Comparison of ENCODE assay signal across 11 cellular contexts in the genomic region with DNA sequence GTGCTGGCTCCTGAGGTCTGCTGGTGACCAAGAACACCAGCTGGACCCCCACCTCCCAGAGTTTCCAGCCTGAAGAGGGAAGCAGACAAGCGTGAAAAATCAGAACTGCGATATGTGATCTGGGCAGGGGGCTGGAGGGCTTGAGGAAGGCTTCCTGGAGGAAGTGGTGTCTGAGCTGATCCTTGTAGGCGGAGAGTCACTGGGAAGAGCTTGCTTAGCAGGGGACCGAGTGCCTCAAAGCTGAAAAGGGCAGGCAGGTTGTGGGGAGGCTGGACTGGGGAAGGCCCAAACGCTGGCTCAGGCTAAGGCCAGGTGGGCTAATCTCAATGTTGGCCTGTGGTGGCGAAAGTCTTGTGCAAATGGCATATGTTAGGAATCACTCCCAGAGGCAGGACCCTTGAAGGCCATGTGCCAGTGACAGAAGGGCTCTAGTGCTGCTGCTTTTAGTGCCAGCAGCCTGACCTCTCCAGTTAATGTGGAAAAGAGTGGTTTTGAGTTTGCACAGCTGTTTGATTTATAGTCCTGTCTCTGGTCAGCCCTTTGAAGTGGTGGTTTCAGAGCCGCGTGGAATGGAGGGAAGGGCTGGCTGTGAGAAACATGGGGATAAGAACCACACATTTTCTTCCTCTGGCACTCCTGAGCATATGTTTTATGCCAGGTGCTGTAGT.
DNase-seq lines count a peak whose midpoint lies in the region; ATAC-seq and TF ChIP-seq lines count a peak whose summit lies in the region.
"Had no signal": no experiment of that assay in that cellular context is flagged by ENCODE, and none has a peak within 500 bp of the region (broad histone marks: within the 10 kb centered on the region; RNA-seq: fewer than 3 reads in every experiment).

No MANE protein-coding gene starts in this region.

- no peaks in the 10 kb centered on the region for H3K27me3 Mint-ChIP-seq in activated CD4-positive, alpha-beta T cell treated with anti-CD3 and anti-CD28 coated beads, Interleukin-2, amount 10 ng/mL, durations not matched to agents 7 days and 5 days

- WGBS in spleen, 5 donors, result 62 to 74% (median 65%) methylated on average over 8 of the region's 8 CpGs
- WGBS in upper lobe of left lung, 2 donors, result 65 to 79% methylated on average over 8 of the region's 8 CpGs

- H3K9me3 Mint-ChIP-seq in activated CD4-positive, alpha-beta T cell treated with anti-CD3 and anti-CD28 coated beads, Interleukin-2, amount 10 ng/mL, durations not matched to agents 7 days and 5 days, result no peaks in the 10 kb centered on the region

- in situ Hi-C loops in astrocyte of the spinal cord (cut with HindIII; ENCODE audit: low sequenced_read_pairs), result no loop called here

- CTCF ChIA-PET in activated CD4-positive, alpha-beta T cell treated with anti-CD3 and anti-CD28 coated beads, Interleukin-2, amount 10 ng/mL, durations not matched to agents 7 days and 5 days (lab: Charles Lee), result interaction anchor here (0.6 to 2.7 kb wide), 10 partner anchors 9 to 152 kb away, joined by 3 to 8 read pairs (median 4); no protein-coding TSS in a partner anchor

- H3K27me3 ChIP-seq in spleen (replicated peaks in 1 of 7) (no peaks in the 10 kb centered on the region), upper lobe of left lung (no peaks in the 10 kb centered on the region)

- TF ChIP-seq CTCF in astrocyte of the spinal cord (IDR thresholded peaks at IDR 0.05; ENCODE audit: low read depth, low read length), result no peak
- TF ChIP-seq CTCF in spleen (IDR thresholded peaks at IDR 0.05 in 8 of 11, conservative IDR thresholded peaks at IDR 0.05 in 3 of 11), result no peak
- no peak for TF ChIP-seq CTCF in upper lobe of left lung (IDR thresholded peaks at IDR 0.05)

- no peak overlapping the region for H3K4me3 Mint-ChIP-seq in activated CD4-positive, alpha-beta T cell treated with anti-CD3 and anti-CD28 coated beads, Interleukin-2, amount 10 ng/mL, durations not matched to agents 7 days and 5 days

- POLR2A ChIA-PET in activated CD4-positive, alpha-beta T cell treated with anti-CD3 and anti-CD28 coated beads, Interleukin-2, amount 10 ng/mL, durations not matched to agents 7 days and 5 days (lab: Charles Lee), result no interaction called here

- peak overlapping the region; percentile 84 for H3K27ac Mint-ChIP-seq in activated CD4-positive, alpha-beta T cell treated with anti-CD3 and anti-CD28 coated beads, Interleukin-2, amount 10 ng/mL, durations not matched to agents 7 days and 5 days

- no peak overlapping the region for H3K27ac ChIP-seq in spleen
- no peak overlapping the region for H3K27ac ChIP-seq in upper lobe of left lung
- H3K27ac ChIP-seq: SK-N-MC had no signal

- DNase-seq in activated CD4-positive, alpha-beta T cell treated with anti-CD3 and anti-CD28 coated beads, Interleukin-2, amount 10 ng/mL, durations not matched to agents 7 days and 5 days, result no peak
- no peak for DNase-seq in activated CD4-positive, alpha-beta T cell treated with anti-CD3 and anti-CD28 coated beads, Interleukin-2, amount 50 U/mL, for 4 hours
- DNase-seq in NCI-H2029 (lab: John Stamatoyannopoulos, UW) (peak; percentile 53), astrocyte of the spinal cord (ENCODE audit: low read depth, low spot score) (peak; percentile 88), spleen (peak; percentile 28), upper lobe of left lung (no peak)
- DNase-seq in stimulated activated CD4-positive, alpha-beta T cell treated with anti-CD3 and anti-CD28 coated beads, Interleukin-4, amount 100 ng/mL, for 24 hours, result no peak
- DNase-seq: left cardiac atrium had no signal

- H3K4me1 ChIP-seq in spleen, result peaks cover 14 to 77% (median 63%) of the 10 kb centered on the region in 6 donors
- peaks cover 27 to 37% (median 32%) of the 10 kb centered on the region in 4 donors for H3K4me1 ChIP-seq in upper lobe of left lung

- no peak overlapping the region for H3K4me3 ChIP-seq in astrocyte of the spinal cord (ENCODE audit: low read depth, low read length)
- no peak overlapping the region for H3K4me3 ChIP-seq in spleen
- no peak overlapping the region for H3K4me3 ChIP-seq in upper lobe of left lung
- H3K4me3 ChIP-seq: skin epidermis had no signal

- H3K9me3 ChIP-seq in spleen (no peaks in the 10 kb centered on the region), upper lobe of left lung (no peaks in the 10 kb centered on the region)

- H3K36me3 ChIP-seq in spleen, result peaks cover 0 to 3% (median 0%) of the 10 kb centered on the region in 6 donors
- H3K36me3 ChIP-seq in upper lobe of left lung, result no peaks in the 10 kb centered on the region

- intact Hi-C loops in spleen (cut with DNase I; ENCODE audit: low total_unique reads), result no loop called here

- TF ChIP-seq EP300 in upper lobe of left lung (IDR thresholded peaks at IDR 0.05), result no peak

- no peaks in the 10 kb centered on the region for H3K36me3 Mint-ChIP-seq in activated CD4-positive, alpha-beta T cell treated with anti-CD3 and anti-CD28 coated beads, Interleukin-2, amount 10 ng/mL, durations not matched to agents 7 days and 5 days (ENCODE audit: low read depth)

- ATAC-seq in HG02970 (IDR thresholded peaks at IDR 0.05; ENCODE audit: low FRiP score, unreplicated experiment) (no peak), upper lobe of left lung (ENCODE audit: low FRiP score in 2 of 2) (no peak)
- ATAC-seq: left cardiac atrium had no signal

- TF ChIP-seq POLR2A in spleen (IDR thresholded peaks at IDR 0.05) (no peak), upper lobe of left lung (IDR thresholded peaks at IDR 0.05) (no peak)

- H3K4me1 Mint-ChIP-seq in activated CD4-positive, alpha-beta T cell treated with anti-CD3 and anti-CD28 coated beads, Interleukin-2, amount 10 ng/mL, durations not matched to agents 7 days and 5 days, result peaks cover 72% of the 10 kb centered on the region

Comparison
In these comparisons a context has a peak if more than half of its experiments do, and no peak if none do; other contexts are left out.
1. DNase-seq: peak in NCI-H2029 (single experiment), astrocyte of the spinal cord (single experiment) and spleen (single experiment); none in activated CD4-positive, alpha-beta T cell treated with anti-CD3 and anti-CD28 coated beads, Interleukin-2, amount 10 ng/mL, durations not matched to agents 7 days and 5 days (single experiment), activated CD4-positive, alpha-beta T cell treated with anti-CD3 and anti-CD28 coated beads, Interleukin-2, amount 50 U/mL, for 4 hours (0 of 2), stimulated activated CD4-positive, alpha-beta T cell treated with anti-CD3 and anti-CD28 coated beads, Interleukin-4, amount 100 ng/mL, for 24 hours (single experiment) and upper lobe of left lung (0 of 2).